Comparison of ENCODE assay signal across 9 cellular contexts in genomic region chr2:29010946-29011649, GRCh38. TPM values are rescaled to one million over a fixed set of nuclear protein-coding genes. Genes with fewer than 3 reads are reported as not detected.
DNase-seq lines count a peak whose midpoint lies in the region; ATAC-seq and TF ChIP-seq lines count a peak whose summit lies in the region.
"Had no signal": no experiment of that assay in that cellular context is flagged by ENCODE, and none has a peak within 500 bp of the region (broad histone marks: within the 10 kb centered on the region; RNA-seq: fewer than 3 reads in every experiment).

No MANE protein-coding gene starts in this region.

- H3K27me3 ChIP-seq in ACC112 (ENCODE audit: insufficient read depth, low read length), result no peaks in the 10 kb centered on the region

- no peak overlapping the region for H3K27ac ChIP-seq in ACC112 (ENCODE audit: low read depth, low read length)

- H3K4me3 ChIP-seq in ACC112 (ENCODE audit: low read depth, low read length), result no peak overlapping the region
- no peak overlapping the region for H3K4me3 ChIP-seq in astrocyte of the spinal cord (ENCODE audit: low read depth, low read length)

- no peaks in the 10 kb centered on the region for H3K36me3 ChIP-seq in ACC112 (ENCODE audit: insufficient read depth, low read length)

- peak overlapping the region; percentile 50 for H2AFZ ChIP-seq in ACC112 (ENCODE audit: low read length, unreplicated experiment)

- in situ Hi-C loops in astrocyte of the spinal cord (cut with HindIII; ENCODE audit: low sequenced_read_pairs), result no loop called here

- ATAC-seq in HG02885 (IDR thresholded peaks at IDR 0.05; ENCODE audit: poor library complexity, unreplicated experiment) (no peak), GM18520 (IDR thresholded peaks at IDR 0.05; ENCODE audit: unreplicated experiment) (no peak)

- DNase-seq in NCI-H69 (lab: John Stamatoyannopoulos, UW) (peak; percentile 48), astrocyte of the spinal cord (ENCODE audit: low read depth, low spot score) (peak; percentile 74), mucosa of gallbladder (ENCODE audit: low spot score) (peak; percentile 45), NCI-H1436 (lab: John Stamatoyannopoulos, UW) (no peak), HUDEP-2 (lab: John Stamatoyannopoulos, UW; ENCODE audit: unreplicated experiment in 76 of 76) (no peak)

- no peaks in the 10 kb centered on the region for H3K79me2 ChIP-seq in ACC112 (ENCODE audit: control insufficient read depth, insufficient read depth, low read length, unreplicated experiment)

- peaks cover 29% of the 10 kb centered on the region for H3K4me1 ChIP-seq in ACC112 (ENCODE audit: control insufficient read depth, insufficient read depth, low read length, unreplicated experiment)

- no peak for TF ChIP-seq CTCF in astrocyte of the spinal cord (IDR thresholded peaks at IDR 0.05; ENCODE audit: low read depth, low read length)

RNA-seq across cellular contexts. Expression of gene TOGARAM2, which starts 30.0 kb away (rescaled TPM):
- 3.5 TPM for total RNA-seq in mucosa of gallbladder
- total RNA-seq: kidney epithelial cell had no signal

Comparison
In these comparisons a context has a peak if more than half of its experiments do, and no peak if none do; other contexts are left out.
1. DNase-seq: peak in NCI-H69 (single experiment), astrocyte of the spinal cord (single experiment) and mucosa of gallbladder (single experiment); none in NCI-H1436 (single experiment) and HUDEP-2 (0 of 76).